21 cellular contexts compared by ENCODE assay signal in genomic region chr5:147668385-147668784, GRCh38.
DNase-seq lines count a peak whose midpoint lies in the region; ATAC-seq and TF ChIP-seq lines count a peak whose summit lies in the region.
"Had no signal": no experiment of that assay in that cellular context is flagged by ENCODE, and none has a peak within 500 bp of the region (broad histone marks: within the 10 kb centered on the region; RNA-seq: fewer than 3 reads in every experiment).

No MANE protein-coding gene starts in this region.

- no peaks in the 10 kb centered on the region for H3K9me3 ChIP-seq in HEK293 (ENCODE audit: control insufficient read depth, insufficient read depth, low read depth, low read length)
- H3K9me3 ChIP-seq in sigmoid colon, result no peaks in the 10 kb centered on the region
- H3K9me3 ChIP-seq: BE2C, MG63, Peyer's patch had no signal

- TF ChIP-seq EP300 in sigmoid colon (IDR thresholded peaks at IDR 0.05), result no peak

- no peaks in the 10 kb centered on the region for H3K27me3 ChIP-seq in sigmoid colon
- H3K27me3 ChIP-seq: BE2C, Peyer's patch had no signal

- H3K4me1 ChIP-seq in HEK293 (ENCODE audit: control insufficient read depth, insufficient read depth, low read length), result no peaks in the 10 kb centered on the region
- peaks cover 0 to 20% (median 12%) of the 10 kb centered on the region in 4 donors for H3K4me1 ChIP-seq in sigmoid colon
- H3K4me1 ChIP-seq: Peyer's patch had no signal

- no peaks in the 10 kb centered on the region for H3K9me3 Mint-ChIP-seq in WTC11
- H3K9me3 Mint-ChIP-seq: HFFc6 had no signal

- intact Hi-C loops in sigmoid colon (cut with DNase I), result loop anchor here (5.0 kb wide), 1 partner anchor 84 kb away; no protein-coding TSS in a partner anchor

- H3K36me3 ChIP-seq in HEK293 (ENCODE audit: control insufficient read depth in 2 of 2, insufficient read depth in 1 of 2, low read length in 2 of 2) (peaks cover 0 to 16% of the 10 kb centered on the region in 2 experiments; a peak in 1 of 3 replicates), sigmoid colon (no peaks in the 10 kb centered on the region)
- H3K36me3 ChIP-seq: MG63, Peyer's patch had no signal

- WGBS in sigmoid colon, 2 donors, result 95% methylated on average over 2 of the region's 2 CpGs

- H3K4me3 ChIP-seq in HEK293 (ENCODE audit: low read depth, low read length) (no peak overlapping the region), sigmoid colon (no peak overlapping the region)
- H3K4me3 ChIP-seq: MG63, Peyer's patch had no signal

- H3K27ac Mint-ChIP-seq in WTC11, result no peak overlapping the region
- H3K27ac Mint-ChIP-seq: CD14-positive monocyte, HFFc6 had no signal

- POLR2A ChIA-PET in HEK293 (lab: Yijun Ruan, JAX), result no interaction called here
- POLR2A ChIA-PET in WTC11 (lab: Charles Lee), result no interaction called here

- TF ChIP-seq CTCF in HEK293 (tag by site-specific recombination; IDR thresholded peaks at IDR 0.05), result no peak
- TF ChIP-seq CTCF in WTC11 (IDR thresholded peaks at IDR 0.05), result no peak
- no peak for TF ChIP-seq CTCF in sigmoid colon (IDR thresholded peaks at IDR 0.05)

- no peaks in the 10 kb centered on the region for H3K27me3 Mint-ChIP-seq in WTC11 (ENCODE audit: low read depth)

- H3K4me1 Mint-ChIP-seq in WTC11, result peaks cover 6% of the 10 kb centered on the region; the same call in 1 of the 2 replicates
- H3K4me1 Mint-ChIP-seq: CD14-positive monocyte had no signal

- CTCF ChIA-PET in HEK293 (lab: Yijun Ruan, JAX), result interaction anchor here (0.6 kb wide), 1 partner anchor 481 kb away, joined by 3 read pairs; no protein-coding TSS in a partner anchor
- CTCF ChIA-PET in WTC11 (lab: Charles Lee), result interaction anchor here (1.3 kb wide), 1 partner anchor 11 kb away, joined by 3 read pairs; no protein-coding TSS in a partner anchor

- no peak for TF ChIP-seq POLR2A in sigmoid colon (IDR thresholded peaks at IDR 0.05)

- ATAC-seq in WTC11 (peak; percentile 76), GM21737 (IDR thresholded peaks at IDR 0.05; ENCODE audit: unreplicated experiment) (no peak)

- no peak overlapping the region for H3K4me3 Mint-ChIP-seq in WTC11
- H3K4me3 Mint-ChIP-seq: CD14-positive monocyte, HFFc6 had no signal

- DNase-seq in NCI-H146 (lab: John Stamatoyannopoulos, UW), result peak; percentile 5
- no peak for DNase-seq in NCI-H146 treated with DMSO at 0.1 percent for 48 hours (lab: John Stamatoyannopoulos, UW; ENCODE audit: unreplicated experiment)
- DNase-seq in WTC11 (ENCODE audit: low spot score), result no peak
- DNase-seq in sigmoid colon, result no peak
- DNase-seq in foreskin melanocyte, result no peak
- DNase-seq: 8988T, ACHN, BE2C, Calu3, DND-41, HFFc6, IMR-90, KG1, NCI-H1694 treated with DMSO at 0.1 percent for 48 hours, NCI-H524, Peyer's patch, SHP77 treated with DMSO at 0.1 percent for 48 hours had no signal

- H3K36me3 Mint-ChIP-seq in WTC11, result peaks cover 21% of the 10 kb centered on the region
- H3K36me3 Mint-ChIP-seq: CD14-positive monocyte had no signal

- H3K27ac ChIP-seq in HEK293 (ENCODE audit: extremely low read depth, low read depth, low read length), result no peak overlapping the region
- peak overlapping the region in 3 of 4 donors; percentile 53 to 74 (median 64) for H3K27ac ChIP-seq in sigmoid colon
- H3K27ac ChIP-seq: Peyer's patch had no signal

TF ChIP-seq in HEK293, 187 proteins besides CTCF, POLR2A, EP300 and RAD21:
- no peak for TF ChIP-seq GFI1B (tag by site-specific recombination; IDR thresholded peaks at IDR 0.05)
- TF ChIP-seq SCRT2 (tag by site-specific recombination; IDR thresholded peaks at IDR 0.05), result 0 out of 2 replicates have a peak, but pooled peaks have one; percentile 17

TF ChIP-seq in WTC11, 78 proteins besides CTCF, POLR2A, EP300 and RAD21:
- TF ChIP-seq USF2 (CRISPR knock-in tag; IDR thresholded peaks at IDR 0.05) (peak; percentile 51), CBFB (CRISPR knock-in tag; IDR thresholded peaks at IDR 0.05; ENCODE audit: low read depth) (no peak), ARID4B (CRISPR knock-in tag; IDR thresholded peaks at IDR 0.05; ENCODE audit: borderline replicate concordance) (no peak)
